In the genomic region with DNA sequence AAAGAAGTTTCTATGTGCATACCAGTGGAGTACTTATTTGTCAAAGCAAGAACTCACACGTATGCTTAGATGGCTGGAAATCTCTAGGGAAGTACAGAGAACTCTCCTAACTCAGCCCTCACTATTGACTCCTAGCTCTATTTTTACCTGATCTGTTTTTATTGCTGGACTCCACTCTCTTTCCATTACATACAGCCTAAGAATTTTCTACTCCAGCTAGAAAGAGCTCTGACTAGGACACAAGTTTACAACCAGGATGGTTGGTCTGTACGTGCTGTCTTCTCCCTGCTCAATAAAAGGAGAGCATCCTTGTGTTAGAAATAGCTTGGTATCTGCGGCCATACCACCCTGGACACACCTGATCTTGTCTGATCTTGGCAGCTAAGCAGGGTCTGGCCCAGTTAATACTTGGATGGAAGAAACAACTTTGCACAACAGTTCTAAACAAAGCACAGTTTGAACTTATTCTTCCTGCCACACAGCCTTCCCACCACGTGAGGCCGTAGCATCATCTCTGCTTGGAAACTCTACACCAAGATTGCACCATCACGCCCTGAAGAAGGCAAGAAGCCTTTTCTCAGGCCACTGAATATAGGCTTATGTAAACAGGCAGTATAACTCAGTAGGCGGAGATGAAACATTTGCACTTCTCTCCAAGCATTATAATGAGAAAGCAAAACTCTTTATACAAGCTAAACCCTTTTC, we compare ENCODE assay signal across 1 cellular context.
TF ChIP-seq lines count a peak whose summit lies in the region.

No MANE protein-coding gene starts in this region.

TF ChIP-seq in HEK293, 187 proteins besides CTCF, POLR2A, EP300 and RAD21 (continued from another document and continues in another):
- TF ChIP-seq, protein P1, sequence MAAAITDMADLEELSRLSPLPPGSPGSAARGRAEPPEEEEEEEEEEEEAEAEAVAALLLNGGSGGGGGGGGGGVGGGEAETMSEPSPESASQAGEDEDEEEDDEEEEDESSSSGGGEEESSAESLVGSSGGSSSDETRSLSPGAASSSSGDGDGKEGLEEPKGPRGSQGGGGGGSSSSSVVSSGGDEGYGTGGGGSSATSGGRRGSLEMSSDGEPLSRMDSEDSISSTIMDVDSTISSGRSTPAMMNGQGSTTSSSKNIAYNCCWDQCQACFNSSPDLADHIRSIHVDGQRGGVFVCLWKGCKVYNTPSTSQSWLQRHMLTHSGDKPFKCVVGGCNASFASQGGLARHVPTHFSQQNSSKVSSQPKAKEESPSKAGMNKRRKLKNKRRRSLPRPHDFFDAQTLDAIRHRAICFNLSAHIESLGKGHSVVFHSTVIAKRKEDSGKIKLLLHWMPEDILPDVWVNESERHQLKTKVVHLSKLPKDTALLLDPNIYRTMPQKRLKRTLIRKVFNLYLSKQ (tag by site-specific recombination; IDR thresholded peaks at IDR 0.05; ENCODE audit: borderline replicate concordance) = no peak
- TF ChIP-seq MYNN (tag by site-specific recombination; IDR thresholded peaks at IDR 0.05; ENCODE audit: borderline replicate concordance) = no peak
- no peak for TF ChIP-seq ZBTB11 (tag by site-specific recombination; conservative IDR thresholded peaks at IDR 0.05; ENCODE audit: low read depth)
- TF ChIP-seq ZNF169 (tag by site-specific recombination; IDR thresholded peaks at IDR 0.05) = no peak
- peak; percentile 55; the same call in 1 of the 2 replicates for TF ChIP-seq TRIM28 (IDR thresholded peaks at IDR 0.05; ENCODE audit: borderline replicate concordance, low read length)
- no peak for TF ChIP-seq ZNF311 (tag by site-specific recombination; IDR thresholded peaks at IDR 0.05; ENCODE audit: borderline replicate concordance)
- 0 out of 2 replicates have a peak, but pooled peaks have one; percentile 16 for TF ChIP-seq ZNF366 (tag by site-specific recombination; conservative IDR thresholded peaks at IDR 0.05)
- no peak for TF ChIP-seq ZNF768 (tag by site-specific recombination; IDR thresholded peaks at IDR 0.05)
- TF ChIP-seq ZNF239 (tag by site-specific recombination; IDR thresholded peaks at IDR 0.05) = no peak
- TF ChIP-seq ZNF658 (tag by site-specific recombination; IDR thresholded peaks at IDR 0.05) = no peak
- TF ChIP-seq ZNF19 (tag by site-specific recombination; IDR thresholded peaks at IDR 0.05; ENCODE audit: low read depth) = no peak
- no peak for TF ChIP-seq ZNF274 (IDR thresholded peaks at IDR 0.05; ENCODE audit: low read length)
- TF ChIP-seq ZNF274 (tag by site-specific recombination; IDR thresholded peaks at IDR 0.05; ENCODE audit: borderline replicate concordance) = peak; percentile 68; the same call in 1 of the 2 replicates
- TF ChIP-seq ZNF530 (tag by site-specific recombination; IDR thresholded peaks at IDR 0.05; ENCODE audit: low read depth) = no peak
- TF ChIP-seq, protein P2, sequence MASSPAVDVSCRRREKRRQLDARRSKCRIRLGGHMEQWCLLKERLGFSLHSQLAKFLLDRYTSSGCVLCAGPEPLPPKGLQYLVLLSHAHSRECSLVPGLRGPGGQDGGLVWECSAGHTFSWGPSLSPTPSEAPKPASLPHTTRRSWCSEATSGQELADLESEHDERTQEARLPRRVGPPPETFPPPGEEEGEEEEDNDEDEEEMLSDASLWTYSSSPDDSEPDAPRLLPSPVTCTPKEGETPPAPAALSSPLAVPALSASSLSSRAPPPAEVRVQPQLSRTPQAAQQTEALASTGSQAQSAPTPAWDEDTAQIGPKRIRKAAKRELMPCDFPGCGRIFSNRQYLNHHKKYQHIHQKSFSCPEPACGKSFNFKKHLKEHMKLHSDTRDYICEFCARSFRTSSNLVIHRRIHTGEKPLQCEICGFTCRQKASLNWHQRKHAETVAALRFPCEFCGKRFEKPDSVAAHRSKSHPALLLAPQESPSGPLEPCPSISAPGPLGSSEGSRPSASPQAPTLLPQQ (tag by site-specific recombination; IDR thresholded peaks at IDR 0.05) = peak; percentile 49; the same call in 1 of the 2 replicates
- TF ChIP-seq ZNF426 (tag by site-specific recombination; IDR thresholded peaks at IDR 0.05) = no peak
- TF ChIP-seq HOXA7 (CRISPR knock-in tag; IDR thresholded peaks at IDR 0.05; ENCODE audit: borderline replicate concordance) = no peak
- no peak for TF ChIP-seq ZNF677 (tag by site-specific recombination; IDR thresholded peaks at IDR 0.05)
- TF ChIP-seq PRDM1 (tag by site-specific recombination; IDR thresholded peaks at IDR 0.05) = 0 out of 2 replicates have a peak, but pooled peaks have one; percentile 16
- no peak for TF ChIP-seq ZNF394 (tag by site-specific recombination; IDR thresholded peaks at IDR 0.05; ENCODE audit: borderline replicate concordance)
- TF ChIP-seq, protein P3, sequence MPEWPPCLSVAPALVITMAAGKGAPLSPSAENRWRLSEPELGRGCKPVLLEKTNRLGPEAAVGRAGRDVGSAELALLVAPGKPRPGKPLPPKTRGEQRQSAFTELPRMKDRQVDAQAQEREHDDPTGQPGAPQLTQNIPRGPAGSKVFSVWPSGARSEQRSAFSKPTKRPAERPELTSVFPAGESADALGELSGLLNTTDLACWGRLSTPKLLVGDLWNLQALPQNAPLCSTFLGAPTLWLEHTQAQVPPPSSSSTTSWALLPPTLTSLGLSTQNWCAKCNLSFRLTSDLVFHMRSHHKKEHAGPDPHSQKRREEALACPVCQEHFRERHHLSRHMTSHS (tag by site-specific recombination; IDR thresholded peaks at IDR 0.05) = no peak
- TF ChIP-seq, protein P4, sequence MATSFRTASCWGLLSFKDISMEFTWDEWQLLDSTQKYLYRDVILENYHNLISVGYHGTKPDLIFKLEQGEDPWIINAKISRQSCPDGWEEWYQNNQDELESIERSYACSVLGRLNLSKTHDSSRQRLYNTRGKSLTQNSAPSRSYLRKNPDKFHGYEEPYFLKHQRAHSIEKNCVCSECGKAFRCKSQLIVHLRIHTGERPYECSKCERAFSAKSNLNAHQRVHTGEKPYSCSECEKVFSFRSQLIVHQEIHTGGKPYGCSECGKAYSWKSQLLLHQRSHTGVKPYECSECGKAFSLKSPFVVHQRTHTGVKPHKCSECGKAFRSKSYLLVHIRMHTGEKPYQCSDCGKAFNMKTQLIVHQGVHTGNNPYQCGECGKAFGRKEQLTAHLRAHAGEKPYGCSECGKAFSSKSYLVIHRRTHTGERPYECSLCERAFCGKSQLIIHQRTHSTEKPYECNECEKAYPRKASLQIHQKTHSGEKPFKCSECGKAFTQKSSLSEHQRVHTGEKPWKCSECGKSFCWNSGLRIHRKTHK (tag by site-specific recombination; IDR thresholded peaks at IDR 0.05) = no peak
- no peak for TF ChIP-seq ZNF48 (tag by site-specific recombination; IDR thresholded peaks at IDR 0.05)
- TF ChIP-seq KLF16 (tag by site-specific recombination; IDR thresholded peaks at IDR 0.05) = no peak
- 0 out of 2 replicates have a peak, but pooled peaks have one; percentile 48 for TF ChIP-seq OSR2 (tag by site-specific recombination; IDR thresholded peaks at IDR 0.05)
- TF ChIP-seq ZNF112 (tag by site-specific recombination; IDR thresholded peaks at IDR 0.05) = no peak
- TF ChIP-seq, protein P5, sequence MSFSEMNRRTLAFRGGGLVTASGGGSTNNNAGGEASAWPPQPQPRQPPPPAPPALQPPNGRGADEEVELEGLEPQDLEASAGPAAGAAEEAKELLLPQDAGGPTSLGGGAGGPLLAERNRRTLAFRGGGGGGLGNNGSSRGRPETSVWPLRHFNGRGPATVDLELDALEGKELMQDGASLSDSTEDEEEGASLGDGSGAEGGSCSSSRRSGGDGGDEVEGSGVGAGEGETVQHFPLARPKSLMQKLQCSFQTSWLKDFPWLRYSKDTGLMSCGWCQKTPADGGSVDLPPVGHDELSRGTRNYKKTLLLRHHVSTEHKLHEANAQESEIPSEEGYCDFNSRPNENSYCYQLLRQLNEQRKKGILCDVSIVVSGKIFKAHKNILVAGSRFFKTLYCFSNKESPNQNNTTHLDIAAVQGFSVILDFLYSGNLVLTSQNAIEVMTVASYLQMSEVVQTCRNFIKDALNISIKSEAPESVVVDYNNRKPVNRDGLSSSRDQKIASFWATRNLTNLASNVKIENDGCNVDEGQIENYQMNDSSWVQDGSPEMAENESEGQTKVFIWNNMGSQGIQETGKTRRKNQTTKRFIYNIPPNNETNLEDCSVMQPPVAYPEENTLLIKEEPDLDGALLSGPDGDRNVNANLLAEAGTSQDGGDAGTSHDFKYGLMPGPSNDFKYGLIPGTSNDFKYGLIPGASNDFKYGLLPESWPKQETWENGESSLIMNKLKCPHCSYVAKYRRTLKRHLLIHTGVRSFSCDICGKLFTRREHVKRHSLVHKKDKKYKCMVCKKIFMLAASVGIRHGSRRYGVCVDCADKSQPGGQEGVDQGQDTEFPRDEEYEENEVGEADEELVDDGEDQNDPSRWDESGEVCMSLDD (tag by site-specific recombination; IDR thresholded peaks at IDR 0.05) = no peak
- no peak for TF ChIP-seq PRDM4 (tag by site-specific recombination; IDR thresholded peaks at IDR 0.05)
- no peak for TF ChIP-seq ZIC2 (tag by site-specific recombination; IDR thresholded peaks at IDR 0.05)
- TF ChIP-seq, protein P6, sequence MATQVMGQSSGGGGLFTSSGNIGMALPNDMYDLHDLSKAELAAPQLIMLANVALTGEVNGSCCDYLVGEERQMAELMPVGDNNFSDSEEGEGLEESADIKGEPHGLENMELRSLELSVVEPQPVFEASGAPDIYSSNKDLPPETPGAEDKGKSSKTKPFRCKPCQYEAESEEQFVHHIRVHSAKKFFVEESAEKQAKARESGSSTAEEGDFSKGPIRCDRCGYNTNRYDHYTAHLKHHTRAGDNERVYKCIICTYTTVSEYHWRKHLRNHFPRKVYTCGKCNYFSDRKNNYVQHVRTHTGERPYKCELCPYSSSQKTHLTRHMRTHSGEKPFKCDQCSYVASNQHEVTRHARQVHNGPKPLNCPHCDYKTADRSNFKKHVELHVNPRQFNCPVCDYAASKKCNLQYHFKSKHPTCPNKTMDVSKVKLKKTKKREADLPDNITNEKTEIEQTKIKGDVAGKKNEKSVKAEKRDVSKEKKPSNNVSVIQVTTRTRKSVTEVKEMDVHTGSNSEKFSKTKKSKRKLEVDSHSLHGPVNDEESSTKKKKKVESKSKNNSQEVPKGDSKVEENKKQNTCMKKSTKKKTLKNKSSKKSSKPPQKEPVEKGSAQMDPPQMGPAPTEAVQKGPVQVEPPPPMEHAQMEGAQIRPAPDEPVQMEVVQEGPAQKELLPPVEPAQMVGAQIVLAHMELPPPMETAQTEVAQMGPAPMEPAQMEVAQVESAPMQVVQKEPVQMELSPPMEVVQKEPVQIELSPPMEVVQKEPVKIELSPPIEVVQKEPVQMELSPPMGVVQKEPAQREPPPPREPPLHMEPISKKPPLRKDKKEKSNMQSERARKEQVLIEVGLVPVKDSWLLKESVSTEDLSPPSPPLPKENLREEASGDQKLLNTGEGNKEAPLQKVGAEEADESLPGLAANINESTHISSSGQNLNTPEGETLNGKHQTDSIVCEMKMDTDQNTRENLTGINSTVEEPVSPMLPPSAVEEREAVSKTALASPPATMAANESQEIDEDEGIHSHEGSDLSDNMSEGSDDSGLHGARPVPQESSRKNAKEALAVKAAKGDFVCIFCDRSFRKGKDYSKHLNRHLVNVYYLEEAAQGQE (tag by site-specific recombination; IDR thresholded peaks at IDR 0.05) = no peak
- no peak for TF ChIP-seq ZNF10 (tag by site-specific recombination; IDR thresholded peaks at IDR 0.05)
- TF ChIP-seq ZNF391 (tag by site-specific recombination; IDR thresholded peaks at IDR 0.05; ENCODE audit: borderline replicate concordance, low read depth) = no peak
- TF ChIP-seq YY1 (tag by site-specific recombination; IDR thresholded peaks at IDR 0.05) = no peak
- no peak for TF ChIP-seq EGR2 (tag by site-specific recombination; IDR thresholded peaks at IDR 0.05; ENCODE audit: low read depth)
- TF ChIP-seq ZNF2 (tag by site-specific recombination; IDR thresholded peaks at IDR 0.05) = 0 out of 2 replicates have a peak, but pooled peaks have one; percentile 10
- no peak for TF ChIP-seq ZNF626 (tag by site-specific recombination; IDR thresholded peaks at IDR 0.05)
